ENCODE assay signal across 10 cellular contexts in the genomic region with DNA sequence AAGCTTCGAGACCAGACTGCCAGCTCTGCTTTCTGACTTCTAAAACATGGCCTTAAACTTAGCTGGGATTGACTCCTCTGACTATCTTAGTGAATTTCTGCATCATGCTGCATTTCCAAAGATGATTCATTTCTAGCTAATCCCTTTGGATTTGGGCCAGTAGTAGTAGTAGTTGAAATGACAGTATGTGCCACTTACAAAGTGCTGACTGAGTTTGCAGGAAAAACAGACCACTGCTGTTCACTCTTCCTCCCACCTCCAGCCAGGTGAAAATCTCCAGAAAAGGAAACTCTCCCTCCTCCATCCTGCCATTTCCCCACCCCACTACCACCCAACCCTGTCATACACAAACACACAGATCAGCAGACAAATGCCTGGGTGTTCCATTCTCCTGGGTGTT. TPM values are rescaled to one million over a fixed set of nuclear protein-coding genes. Genes with fewer than 3 reads are reported as not detected.
DNase-seq lines count a peak whose midpoint lies in the region; ATAC-seq, FAIRE-seq and TF ChIP-seq lines count a peak whose summit lies in the region.
"Had no signal": no experiment of that assay in that cellular context is flagged by ENCODE, and none has a peak within 500 bp of the region (broad histone marks: within the 10 kb centered on the region; RNA-seq: fewer than 3 reads in every experiment).

No MANE protein-coding gene starts in this region.

- CTCF ChIA-PET in K562 (lab: Yijun Ruan, JAX; ENCODE audit: low intra/inter-chr PET ratio): no interaction called here

- H3K27me3 ChIP-seq in K562 (ENCODE audit: control insufficient read depth in 2 of 2, insufficient read depth in 2 of 2, low read length in 2 of 2): no peaks in the 10 kb centered on the region
- H3K27me3 ChIP-seq in vagina: no peaks in the 10 kb centered on the region

- peak; percentile 40 to 43 for DNase-seq in NCI-H524 (lab: John Stamatoyannopoulos, UW)
- no peak for DNase-seq in NCI-H524 treated with DMSO at 0.1 percent for 48 hours (lab: John Stamatoyannopoulos, UW)
- DNase-seq in K562 (ENCODE audit: extremely low read depth in 1 of 4, low spot score in 3 of 4): peak; percentile 18 to 59 (median 29)
- DNase-seq in kidney: no peak
- DNase-seq in vagina (ENCODE audit: extremely low spot score in 2 of 2): no peak
- DNase-seq in activated gamma-delta T cell (lab: John Stamatoyannopoulos, UW): no peak
- DNase-seq in cerebellum (ENCODE audit: low spot score): no peak
- DNase-seq in type B pancreatic cell (ENCODE audit: extremely low spot score, unreplicated experiment): no peak
- DNase-seq: amygdala had no signal

- H2AFZ ChIP-seq in K562 (ENCODE audit: low read depth, low read length): peak overlapping the region; percentile 48

- H3K9ac ChIP-seq in K562 (ENCODE audit: insufficient read depth in 1 of 2, low read depth in 2 of 2, low read length in 2 of 2) (no peak overlapping the region), kidney (ENCODE audit: low read length in 2 of 2) (no peak overlapping the region)

- no TSS peak for BruUV-seq in K562 (replicated peaks; lab: Mats Ljungman, UMichigan)

- TF ChIP-seq EP300 in K562 (IDR thresholded peaks at IDR 0.05; ENCODE audit: low read length): no peak

- no peaks in the 10 kb centered on the region for H3K27me3 Mint-ChIP-seq in type B pancreatic cell

- H3K27ac ChIP-seq in K562 (ENCODE audit: extremely low read depth, low read depth, low read length): peak overlapping the region; percentile 57; the same call in 2 of the 3 replicates
- peak overlapping the region; percentile 32 to 37 for H3K27ac ChIP-seq in kidney (ENCODE audit: low read depth in 2 of 2, low read length in 2 of 2)
- H3K27ac ChIP-seq in vagina: peak overlapping the region; percentile 4
- H3K27ac ChIP-seq: 22Rv1 had no signal

- TF ChIP-seq CTCF in K562 (IDR thresholded peaks at IDR 0.05 in 2 of 3, conservative IDR thresholded peaks at IDR 0.05 in 1 of 3; ENCODE audit: insufficient read depth in 2 of 3, low read depth in 1 of 3, low read length in 3 of 3): no peak
- no peak for TF ChIP-seq CTCF in kidney (IDR thresholded peaks at IDR 0.05; ENCODE audit: borderline replicate concordance, extremely low read depth, insufficient read depth)
- TF ChIP-seq CTCF in vagina (IDR thresholded peaks at IDR 0.05): no peak
- no peak for TF ChIP-seq CTCF in type B pancreatic cell (conservative IDR thresholded peaks at IDR 0.05)

- FAIRE-seq in K562 (lab: Jason Lieb, UNC): peak; percentile 78
- no peak for FAIRE-seq in kidney (lab: Jason Lieb, UNC)

- POLR2A ChIA-PET in K562 (lab: Yijun Ruan, JAX): interaction anchor here (1.0 to 1.1 kb wide), 2 partner anchors 10 to 26 kb away, joined by 3 to 4 read pairs; no protein-coding TSS in a partner anchor

- in situ Hi-C loops in K562 (cut with MboI): no loop called here

- H3K4me2 ChIP-seq in K562 (ENCODE audit: insufficient read depth, low read length): peak overlapping the region; percentile 39; the same call in 1 of the 2 replicates

- no peak overlapping the region for H3K4me3 Mint-ChIP-seq in type B pancreatic cell

- ATAC-seq in K562: peak; percentile 54

- no peaks in the 10 kb centered on the region for H3K36me3 ChIP-seq in K562 (ENCODE audit: control insufficient read depth, insufficient read depth, low read length)
- no peaks in the 10 kb centered on the region for H3K36me3 ChIP-seq in kidney (ENCODE audit: control insufficient read depth in 1 of 2, insufficient read depth in 2 of 2, low read length in 2 of 2)
- no peaks in the 10 kb centered on the region for H3K36me3 ChIP-seq in vagina

- no peaks in the 10 kb centered on the region for H3K79me2 ChIP-seq in K562 (ENCODE audit: control insufficient read depth, insufficient read depth, low read length)

- no peak for TF ChIP-seq POLR2A in K562 (conservative IDR thresholded peaks at IDR 0.05)
- TF ChIP-seq POLR2A in vagina (IDR thresholded peaks at IDR 0.05): no peak

- no peaks in the 10 kb centered on the region for H3K9me3 Mint-ChIP-seq in type B pancreatic cell

- intact Hi-C loops in K562 (cut with micrococcal nuclease): no loop called here
- intact Hi-C loops in kidney (cut with DNase I): no loop called here
- intact Hi-C loops in vagina (cut with DNase I): no loop called here

- H3K4me3 ChIP-seq in K562 (no peak overlapping the region), kidney (ENCODE audit: low read length in 2 of 2) (no peak overlapping the region), vagina (no peak overlapping the region)

- TF ChIP-seq RAD21 in K562 (CRISPR knock-in tag; conservative IDR thresholded peaks at IDR 0.05 in 1 of 2, IDR thresholded peaks at IDR 0.05 in 1 of 2): no peak

- H3K4me1 ChIP-seq in K562 (replicated peaks in 1 of 2; ENCODE audit: control insufficient read depth in 2 of 2, insufficient read depth in 2 of 2, low read length in 2 of 2): peaks cover 9 to 27% of the 10 kb centered on the region in 2 experiments; a peak in 4 of 5 replicates
- H3K4me1 ChIP-seq in kidney (ENCODE audit: control insufficient read depth in 1 of 2, insufficient read depth in 1 of 2, low read depth in 1 of 2, low read length in 2 of 2): peaks cover 3 to 12% of the 10 kb centered on the region in 2 donors
- H3K4me1 ChIP-seq in vagina: peaks cover 36% of the 10 kb centered on the region

- H4K20me1 ChIP-seq in K562 (replicated peaks; ENCODE audit: control insufficient read depth, insufficient read depth, low read length): no peaks in the 10 kb centered on the region

- H3K36me3 Mint-ChIP-seq in type B pancreatic cell: no peaks in the 10 kb centered on the region

- peaks cover 3% of the 10 kb centered on the region for H3K4me1 Mint-ChIP-seq in type B pancreatic cell (ENCODE audit: unreplicated experiment)

- H3K9me3 ChIP-seq in K562 (replicated peaks; ENCODE audit: control insufficient read depth, insufficient read depth, low read depth, low read length): no peaks in the 10 kb centered on the region
- no peaks in the 10 kb centered on the region for H3K9me3 ChIP-seq in kidney (ENCODE audit: control insufficient read depth in 1 of 2, low read length in 2 of 2)
- H3K9me3 ChIP-seq in vagina: no peaks in the 10 kb centered on the region

- WGBS in K562 (ENCODE audit: insufficient coverage, low coverage, missing lambda C conversion rate): 22% methylated on average over 1 of the region's 1 CpG

- no peaks in the 10 kb centered on the region for H3K9me1 ChIP-seq in K562 (ENCODE audit: control insufficient read depth, insufficient read depth, low read length)

- H3K27ac Mint-ChIP-seq in type B pancreatic cell: no peak overlapping the region

TF ChIP-seq in K562, 482 proteins besides CTCF, POLR2A, EP300 and RAD21 (continues in another document):
- TF ChIP-seq JUND (IDR thresholded peaks at IDR 0.05; ENCODE audit: borderline replicate concordance, low read depth, low read length) (peak; percentile 60), JUND (tag; IDR thresholded peaks at IDR 0.05; ENCODE audit: borderline replicate concordance, low read depth, low read length) (no peak; the same call in 2 of the 3 replicates), SAFB2 (IDR thresholded peaks at IDR 0.05; ENCODE audit: borderline replicate concordance, low read depth, low read length, severe bottlenecking) (no peak), FOSL1 (tag; conservative IDR thresholded peaks at IDR 0.05) (peak; percentile 85), ZNF316 (IDR thresholded peaks at IDR 0.05) (peak; percentile 25; the same call in 1 of the 2 replicates), CREB3L1 (IDR thresholded peaks at IDR 0.05; ENCODE audit: borderline replicate concordance, low read depth) (no peak)
- TF ChIP-seq, protein P1, sequence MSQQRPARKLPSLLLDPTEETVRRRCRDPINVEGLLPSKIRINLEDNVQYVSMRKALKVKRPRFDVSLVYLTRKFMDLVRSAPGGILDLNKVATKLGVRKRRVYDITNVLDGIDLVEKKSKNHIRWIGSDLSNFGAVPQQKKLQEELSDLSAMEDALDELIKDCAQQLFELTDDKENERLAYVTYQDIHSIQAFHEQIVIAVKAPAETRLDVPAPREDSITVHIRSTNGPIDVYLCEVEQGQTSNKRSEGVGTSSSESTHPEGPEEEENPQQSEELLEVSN (IDR thresholded peaks at IDR 0.05; ENCODE audit: borderline replicate concordance in 1 of 2, extremely low read depth in 1 of 2, insufficient read depth in 1 of 2, insufficient read length in 1 of 2, low read depth in 1 of 2, low read length in 1 of 2, poor library complexity in 1 of 2, severe bottlenecking in 1 of 2): no peak

RNA-seq across cellular contexts. Expression of gene SSX2IP, which starts 8.5 kb away (rescaled TPM):
- total RNA-seq in K562 (2011; cell fraction: chromatin; rRNA removed; ENCODE audit: low replicate concordance): 31.2 and 100 TPM in 2 replicates
- total RNA-seq in K562 (2011; cell fraction: nucleolus; rRNA removed): 12.0 and 17.5 TPM in 2 replicates
- 39.2 and 64.7 TPM in 2 replicates for total RNA-seq in K562 (2011; cell fraction: nucleoplasm; rRNA removed)
- total RNA-seq in K562 (2014; rRNA removed): 42.0 and 53.7 TPM in 2 replicates
- total RNA-seq in K562 (2014; rRNA removed; fragmentation: Illumina TruSeq; extraction: Trizol): 96.7 and 113 TPM in 2 replicates
- 69.7 and 73.9 TPM in 2 replicates for total RNA-seq in K562 (2015; rRNA removed; fragmentation: Illumina TruSeq; extraction: Trizol)
- 66.4 and 66.7 TPM in 2 replicates for total RNA-seq in K562 (2021)
- 40.6 and 61.7 TPM in 2 replicates for polyA plus RNA-seq in K562 (2011; rRNA removed)
- polyA plus RNA-seq in K562 (2011; cell fraction: cytosol; rRNA removed): 5.3 and 11.1 TPM in 2 replicates
- polyA plus RNA-seq in K562 (2011; cell fraction: nucleus; rRNA removed): 19.1 and 29.0 TPM in 2 replicates
- polyA plus RNA-seq in K562 (2012): 29.6 and 39.3 TPM in 2 replicates
- 54.3 and 62.1 TPM in 2 replicates for polyA plus RNA-seq in K562 (2014; fragmentation: Illumina TruSeq; extraction: Trizol)
- 10 to 100 TPM; 20.6 to 25.8 TPM for polyA plus RNA-seq in K562 (2014; fragmentation: Nextera tagmentation; extraction: Ambion mirVana)
- polyA plus RNA-seq in K562 (2014; rRNA removed): 45.4 and 50.5 TPM in 2 replicates
- polyA minus RNA-seq in K562 (2011; rRNA and poly(A)+ RNA removed): 65.0 and 84.1 TPM in 2 replicates
- polyA minus RNA-seq in K562 (2011; cell fraction: cytosol; rRNA and poly(A)+ RNA removed): 24.6 and 25.9 TPM in 2 replicates
- polyA minus RNA-seq in K562 (2011; cell fraction: nucleus; rRNA and poly(A)+ RNA removed): 28.0 and 57.1 TPM in 2 replicates
- 18.2 TPM for total RNA-seq in kidney
- polyA plus RNA-seq in kidney (ENCODE audit: insufficient read depth, low read depth, low replicate concordance): 12.1 TPM
- 8.3 TPM for total RNA-seq in vagina
- total RNA-seq in cerebellum: 17.8 TPM
- 22.2 and 34.0 TPM in 2 replicates for total RNA-seq in type B pancreatic cell (ENCODE audit: low replicate concordance)

Comparison
In these comparisons a context has a peak if more than half of its experiments do, and no peak if none do; other contexts are left out.
1. DNase-seq: peak in NCI-H524 (2 of 2) and K562 (4 of 4); none in NCI-H524 treated with DMSO at 0.1 percent for 48 hours (single experiment), kidney (single experiment), vagina (0 of 2), activated gamma-delta T cell (single experiment), cerebellum (single experiment) and type B pancreatic cell (single experiment).
2. H3K27ac ChIP-seq: peak in every context shown above with its lines; median percentile 57 in K562; 34 in kidney; 4 in vagina.